Comparison of ENCODE assay signal across 19 cellular contexts in the genomic region with DNA sequence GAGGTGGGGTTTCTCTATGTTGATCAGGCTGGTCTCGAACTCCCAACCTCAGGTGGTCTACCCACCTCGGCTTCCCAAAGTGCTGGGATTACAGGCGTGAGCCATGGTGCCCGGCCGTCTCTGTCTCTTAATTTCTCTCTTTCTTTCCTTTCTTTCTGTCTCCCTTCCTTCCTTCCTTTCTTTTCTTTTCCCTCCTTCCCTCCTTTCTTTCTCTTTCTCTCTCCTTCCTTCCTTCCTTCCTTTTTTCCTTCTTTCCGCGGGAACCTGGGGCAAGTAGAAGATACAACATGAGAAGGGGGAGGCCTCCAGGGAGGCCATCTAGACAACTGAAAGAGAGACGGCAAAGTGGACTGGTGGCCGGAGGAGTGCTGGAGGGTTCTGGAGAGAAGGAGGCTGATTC. TPM values are rescaled to one million over a fixed set of nuclear protein-coding genes. Genes with fewer than 3 reads are reported as not detected.
DNase-seq lines count a peak whose midpoint lies in the region; ATAC-seq and TF ChIP-seq lines count a peak whose summit lies in the region.
"Had no signal": no experiment of that assay in that cellular context is flagged by ENCODE, and none has a peak within 500 bp of the region (broad histone marks: within the 10 kb centered on the region; RNA-seq: fewer than 3 reads in every experiment).

No MANE protein-coding gene starts in this region.

- H3K4me2 ChIP-seq in neural progenitor cell = no peak overlapping the region

- H3K79me2 ChIP-seq in neural progenitor cell (ENCODE audit: low read depth) = no peaks in the 10 kb centered on the region

- intact Hi-C loops in activated T-helper 1 cell treated with anti-CD3 and anti-CD28 coated beads, Interleukin-12 subunit alpha, Interleukin-12 subunit beta, Interleukin-2, Interleukin-4 antibody, amounts not matched to agents 30 ng/mL and 10 ng/mL and 1 ng/mL, durations not matched to agents 14 hours and 24 hours and 36 hours (cut with micrococcal nuclease) = no loop called here
- intact Hi-C loops in cardiac septum (cut with DNase I) = no loop called here

- TF ChIP-seq CTCF in neural progenitor cell (IDR thresholded peaks at IDR 0.05) = no peak

- no peak overlapping the region for H3K4me3 ChIP-seq in CD4-positive, CD25-positive, alpha-beta regulatory T cell (ENCODE audit: low read depth, low read length)
- H3K4me3 ChIP-seq in neural progenitor cell = no peak overlapping the region
- H3K4me3 ChIP-seq: GM12878, HAP-1 had no signal

- H3K9me3 ChIP-seq in CD4-positive, CD25-positive, alpha-beta regulatory T cell (ENCODE audit: control insufficient read depth in 2 of 2, low read length in 2 of 2) = no peaks in the 10 kb centered on the region
- H3K9me3 ChIP-seq in neural progenitor cell (ENCODE audit: low read depth) = no peaks in the 10 kb centered on the region
- H3K9me3 ChIP-seq: BE2C, HAP-1 had no signal

- no peak overlapping the region for H3K9ac ChIP-seq in neural progenitor cell

- no peaks in the 10 kb centered on the region for H3K4me1 ChIP-seq in CD4-positive, CD25-positive, alpha-beta regulatory T cell (ENCODE audit: control insufficient read depth, insufficient read depth, low read length, poor library complexity, severe bottlenecking)
- no peaks in the 10 kb centered on the region for H3K4me1 ChIP-seq in neural progenitor cell
- H3K4me1 ChIP-seq: BE2C, HAP-1 had no signal

- no peak overlapping the region for H3K4me3 Mint-ChIP-seq in CD4-positive, CD25-positive, alpha-beta regulatory T cell
- H3K4me3 Mint-ChIP-seq in activated T-helper 1 cell treated with anti-CD3 and anti-CD28 coated beads, Interleukin-12 subunit alpha, Interleukin-12 subunit beta, Interleukin-2, Interleukin-4 antibody, amounts not matched to agents 30 ng/mL and 10 ng/mL and 1 ng/mL, durations not matched to agents 14 hours and 24 hours and 36 hours = no peak overlapping the region
- H3K4me3 Mint-ChIP-seq in neural progenitor cell = no peak overlapping the region
- H3K4me3 Mint-ChIP-seq in stimulated activated naive B cell treated with anti-CD40 and anti-IgM and Interleukin-4, amounts not matched to agents 10 μg/mL and 1 μg/mL and 100 μg/mL, for 72 hours = no peak overlapping the region
- H3K4me3 Mint-ChIP-seq: CD14-positive monocyte; CD8-positive, alpha-beta T cell had no signal

- no peaks in the 10 kb centered on the region for H4K20me1 ChIP-seq in neural progenitor cell (ENCODE audit: low read depth)

- H2AFZ ChIP-seq in neural progenitor cell (replicated peaks) = no peak overlapping the region

- ATAC-seq in CD4-positive, CD25-positive, alpha-beta regulatory T cell (ENCODE audit: low read depth in 2 of 2) = no peak
- no peak for ATAC-seq in stimulated activated naive B cell treated with anti-CD40 and anti-IgM and Interleukin-4, amounts not matched to agents 10 μg/mL and 1 μg/mL and 100 μg/mL, for 72 hours (replicated peaks)
- ATAC-seq: CD8-positive, alpha-beta T cell; GM12878 had no signal

- DNase-seq in CD4-positive, CD25-positive, alpha-beta regulatory T cell = no peak
- no peak for DNase-seq in activated T-helper 1 cell treated with anti-CD3 and anti-CD28 coated beads, Interleukin-12 subunit alpha, Interleukin-12 subunit beta, Interleukin-2, Interleukin-4 antibody, amounts not matched to agents 30 ng/mL and 10 ng/mL and 1 ng/mL, durations not matched to agents 14 hours and 24 hours and 36 hours (ENCODE audit: low spot score)
- DNase-seq in neural progenitor cell (ENCODE audit: low spot score) (no peak), activated T-cell treated with anti-CD3 and anti-CD28 coated beads for 4 hours (no peak), cardiac septum (ENCODE audit: low spot score) (no peak), putamen (ENCODE audit: low spot score) (no peak)
- no peak for DNase-seq in stimulated activated naive B cell treated with anti-CD40 and anti-IgM and Interleukin-4, amounts not matched to agents 10 μg/mL and 1 μg/mL and 100 μg/mL, for 72 hours
- DNase-seq: ACHN; BE2C; Calu3; CD8-positive, alpha-beta T cell; DMS 273 treated with DMSO at 0.1 percent for 48 hours; DND-41; EL had no signal

- H3K27me3 ChIP-seq in CD4-positive, CD25-positive, alpha-beta regulatory T cell (ENCODE audit: control insufficient read depth, insufficient read depth, low read length) = no peaks in the 10 kb centered on the region
- no peaks in the 10 kb centered on the region for H3K27me3 ChIP-seq in neural progenitor cell
- H3K27me3 ChIP-seq: BE2C had no signal

- peaks cover 0 to 9% (median 4%) of the 10 kb centered on the region in 4 donors for H3K4me1 Mint-ChIP-seq in CD4-positive, CD25-positive, alpha-beta regulatory T cell
- H3K4me1 Mint-ChIP-seq in activated T-helper 1 cell treated with anti-CD3 and anti-CD28 coated beads, Interleukin-12 subunit alpha, Interleukin-12 subunit beta, Interleukin-2, Interleukin-4 antibody, amounts not matched to agents 30 ng/mL and 10 ng/mL and 1 ng/mL, durations not matched to agents 14 hours and 24 hours and 36 hours (ENCODE audit: low read depth) = peaks cover 5% of the 10 kb centered on the region
- no peaks in the 10 kb centered on the region for H3K4me1 Mint-ChIP-seq in neural progenitor cell
- peaks cover 3 to 10% of the 10 kb centered on the region in 2 donors for H3K4me1 Mint-ChIP-seq in stimulated activated naive B cell treated with anti-CD40 and anti-IgM and Interleukin-4, amounts not matched to agents 10 μg/mL and 1 μg/mL and 100 μg/mL, for 72 hours

- no peaks in the 10 kb centered on the region for H3F3A ChIP-seq in neural progenitor cell (ENCODE audit: low read depth)

- no peaks in the 10 kb centered on the region for H3K36me3 Mint-ChIP-seq in CD4-positive, CD25-positive, alpha-beta regulatory T cell
- H3K36me3 Mint-ChIP-seq in activated T-helper 1 cell treated with anti-CD3 and anti-CD28 coated beads, Interleukin-12 subunit alpha, Interleukin-12 subunit beta, Interleukin-2, Interleukin-4 antibody, amounts not matched to agents 30 ng/mL and 10 ng/mL and 1 ng/mL, durations not matched to agents 14 hours and 24 hours and 36 hours (ENCODE audit: low read depth) = no peaks in the 10 kb centered on the region
- peaks cover 9% of the 10 kb centered on the region for H3K36me3 Mint-ChIP-seq in neural progenitor cell
- peaks cover 0 to 4% of the 10 kb centered on the region in 2 donors for H3K36me3 Mint-ChIP-seq in stimulated activated naive B cell treated with anti-CD40 and anti-IgM and Interleukin-4, amounts not matched to agents 10 μg/mL and 1 μg/mL and 100 μg/mL, for 72 hours
- H3K36me3 Mint-ChIP-seq: CD14-positive monocyte; CD8-positive, alpha-beta T cell had no signal

- H3K36me3 ChIP-seq in CD4-positive, CD25-positive, alpha-beta regulatory T cell (ENCODE audit: control insufficient read depth, insufficient read depth, low read length) = no peaks in the 10 kb centered on the region
- no peaks in the 10 kb centered on the region for H3K36me3 ChIP-seq in neural progenitor cell
- H3K36me3 ChIP-seq: BE2C, HAP-1 had no signal

- no peaks in the 10 kb centered on the region for H3K27me3 Mint-ChIP-seq in CD4-positive, CD25-positive, alpha-beta regulatory T cell
- no peaks in the 10 kb centered on the region for H3K27me3 Mint-ChIP-seq in activated T-helper 1 cell treated with anti-CD3 and anti-CD28 coated beads, Interleukin-12 subunit alpha, Interleukin-12 subunit beta, Interleukin-2, Interleukin-4 antibody, amounts not matched to agents 30 ng/mL and 10 ng/mL and 1 ng/mL, durations not matched to agents 14 hours and 24 hours and 36 hours (ENCODE audit: insufficient read depth)
- peaks cover 6% of the 10 kb centered on the region for H3K27me3 Mint-ChIP-seq in neural progenitor cell (ENCODE audit: insufficient read depth, low read depth)
- no peaks in the 10 kb centered on the region for H3K27me3 Mint-ChIP-seq in stimulated activated naive B cell treated with anti-CD40 and anti-IgM and Interleukin-4, amounts not matched to agents 10 μg/mL and 1 μg/mL and 100 μg/mL, for 72 hours

- no peak overlapping the region for H3K27ac ChIP-seq in CD4-positive, CD25-positive, alpha-beta regulatory T cell (ENCODE audit: insufficient read depth, low read length, poor library complexity, severe bottlenecking)
- H3K27ac ChIP-seq in neural progenitor cell = no peak overlapping the region

- no peaks in the 10 kb centered on the region for H3K9me3 Mint-ChIP-seq in CD4-positive, CD25-positive, alpha-beta regulatory T cell
- no peaks in the 10 kb centered on the region for H3K9me3 Mint-ChIP-seq in activated T-helper 1 cell treated with anti-CD3 and anti-CD28 coated beads, Interleukin-12 subunit alpha, Interleukin-12 subunit beta, Interleukin-2, Interleukin-4 antibody, amounts not matched to agents 30 ng/mL and 10 ng/mL and 1 ng/mL, durations not matched to agents 14 hours and 24 hours and 36 hours
- H3K9me3 Mint-ChIP-seq in neural progenitor cell = no peaks in the 10 kb centered on the region
- H3K9me3 Mint-ChIP-seq in stimulated activated naive B cell treated with anti-CD40 and anti-IgM and Interleukin-4, amounts not matched to agents 10 μg/mL and 1 μg/mL and 100 μg/mL, for 72 hours = no peaks in the 10 kb centered on the region
- H3K9me3 Mint-ChIP-seq: CD14-positive monocyte; CD8-positive, alpha-beta T cell had no signal

- peak overlapping the region in 2 of 3 donors; percentile 26 to 67 for H3K27ac Mint-ChIP-seq in CD4-positive, CD25-positive, alpha-beta regulatory T cell
- peak overlapping the region; percentile 21 for H3K27ac Mint-ChIP-seq in activated T-helper 1 cell treated with anti-CD3 and anti-CD28 coated beads, Interleukin-12 subunit alpha, Interleukin-12 subunit beta, Interleukin-2, Interleukin-4 antibody, amounts not matched to agents 30 ng/mL and 10 ng/mL and 1 ng/mL, durations not matched to agents 14 hours and 24 hours and 36 hours
- peak overlapping the region; percentile 5 for H3K27ac Mint-ChIP-seq in neural progenitor cell
- peak overlapping the region; percentile 39 for H3K27ac Mint-ChIP-seq in stimulated activated naive B cell treated with anti-CD40 and anti-IgM and Interleukin-4, amounts not matched to agents 10 μg/mL and 1 μg/mL and 100 μg/mL, for 72 hours
- H3K27ac Mint-ChIP-seq: CD14-positive monocyte; CD8-positive, alpha-beta T cell had no signal

RNA-seq across cellular contexts. Expression of gene ELAVL1, which starts 15.2 kb away (rescaled TPM):
- 39.6 TPM for total RNA-seq in CD4-positive, CD25-positive, alpha-beta regulatory T cell
- 10 to 100 TPM; 48.0 to 52.0 (median 49.2) TPM for polyA plus RNA-seq in CD4-positive, CD25-positive, alpha-beta regulatory T cell
- 182 and 186 TPM in 2 replicates for total RNA-seq in activated T-helper 1 cell treated with anti-CD3 and anti-CD28 coated beads, Interleukin-12 subunit alpha, Interleukin-12 subunit beta, Interleukin-2, Interleukin-4 antibody, amounts not matched to agents 30 ng/mL and 10 ng/mL and 1 ng/mL, durations not matched to agents 14 hours and 24 hours and 36 hours
- 108 TPM in 2 replicates for total RNA-seq in neural progenitor cell (ENCODE audit: low replicate concordance)
- total RNA-seq in cardiac septum = 55.2 TPM

RNA-seq across cellular contexts. Expression of gene CCL25, which starts 31.9 kb away (rescaled TPM):
- not detected for total RNA-seq in CD4-positive, CD25-positive, alpha-beta regulatory T cell
- polyA plus RNA-seq in CD4-positive, CD25-positive, alpha-beta regulatory T cell = under 1 TPM in 1 of 4 donors, not detected in 3; 0.48 TPM
- total RNA-seq in activated T-helper 1 cell treated with anti-CD3 and anti-CD28 coated beads, Interleukin-12 subunit alpha, Interleukin-12 subunit beta, Interleukin-2, Interleukin-4 antibody, amounts not matched to agents 30 ng/mL and 10 ng/mL and 1 ng/mL, durations not matched to agents 14 hours and 24 hours and 36 hours = not detected in 2 replicates
- total RNA-seq in neural progenitor cell (ENCODE audit: low replicate concordance) (1.2 TPM in 1 of 2 replicates, not detected in the other), cardiac septum (not detected)
- total RNA-seq: Calu3; CD8-positive, alpha-beta T cell; H4; HT-29 had no signal
- polyA plus RNA-seq: CD14-positive monocyte had no signal
